In the genomic region with DNA sequence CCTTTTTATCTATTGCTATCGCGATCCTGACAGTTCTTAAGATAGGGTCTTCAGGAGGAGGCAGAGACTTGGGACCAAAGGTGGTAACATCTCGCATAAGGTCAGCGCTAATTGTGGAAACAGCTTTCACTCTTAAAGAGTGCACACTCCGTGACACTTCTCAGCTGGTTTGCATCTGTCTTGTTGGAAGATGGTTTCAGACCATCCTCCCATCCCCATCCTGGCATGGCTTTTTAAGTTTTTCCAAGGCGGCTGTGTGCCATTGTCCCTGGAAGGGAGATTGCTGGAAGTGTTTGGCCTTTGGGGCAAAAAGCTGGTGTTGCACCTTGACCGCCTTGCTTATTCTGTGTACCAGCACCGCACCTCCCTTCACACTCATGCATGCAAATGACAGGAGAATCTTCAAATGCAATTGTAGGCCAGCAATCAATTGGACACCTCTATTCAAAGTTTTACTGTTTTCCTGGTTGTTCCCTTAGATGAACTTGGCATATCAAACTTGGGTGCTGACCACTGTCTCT, we compare ENCODE assay signal across 8 cellular contexts. TPM values are rescaled to one million over a fixed set of nuclear protein-coding genes. Genes with fewer than 3 reads are reported as not detected.
A peak's percentile ranks its signal among the peaks of the same experiment; 100 is the strongest.
DNase-seq lines count a peak whose midpoint lies in the region; ATAC-seq and TF ChIP-seq lines count a peak whose summit lies in the region.
"Had no signal": no experiment of that assay in that cellular context is flagged by ENCODE, and none has a peak within 500 bp of the region (broad histone marks: within the 10 kb centered on the region; RNA-seq: fewer than 3 reads in every experiment).

No MANE protein-coding gene starts in this region.

- no peaks in the 10 kb centered on the region for H3K9me3 Mint-ChIP-seq in HFFc6
- H3K9me3 Mint-ChIP-seq in WTC11, result no peaks in the 10 kb centered on the region
- no peaks in the 10 kb centered on the region for H3K9me3 Mint-ChIP-seq in stimulated activated effector memory CD8-positive, alpha-beta T cell treated with anti-CD3 and anti-CD28 coated beads, Interleukin-12 subunit alpha, Interleukin-12 subunit beta, amount 100 ng/mL, for 72 hours

- no CpG with 5 or more reads among the region's 8 CpGs for WGBS in iPS DF 6.9 (ENCODE audit: insufficient coverage, insufficient read length)

- DNase-seq in HFFc6 (no peak), WTC11 (ENCODE audit: low spot score) (no peak), iPS DF 6.9 (ENCODE audit: low read depth, low spot score) (no peak), HUDEP-2 (lab: John Stamatoyannopoulos, UW; ENCODE audit: unreplicated experiment in 76 of 76) (no peak), NCI-H1092 (lab: John Stamatoyannopoulos, UW) (no peak)
- DNase-seq in stimulated activated effector memory CD8-positive, alpha-beta T cell treated with anti-CD3 and anti-CD28 coated beads, Interleukin-12 subunit alpha, Interleukin-12 subunit beta, amount 100 ng/mL, for 72 hours (ENCODE audit: low spot score in 2 of 2), result no peak
- DNase-seq: NCI-H1694 treated with DMSO at 0.1 percent for 48 hours had no signal

- H3K9me3 ChIP-seq in iPS DF 6.9 (ENCODE audit: control insufficient read depth, insufficient read depth, low read length), result no peaks in the 10 kb centered on the region

- no peak overlapping the region for H3K27ac ChIP-seq in iPS DF 6.9 (ENCODE audit: low read length)

- H3K36me3 Mint-ChIP-seq in HFFc6 (ENCODE audit: low read depth) (peaks cover 16% of the 10 kb centered on the region; the same call in 1 of the 2 replicates), WTC11 (no peaks in the 10 kb centered on the region)
- H3K36me3 Mint-ChIP-seq in stimulated activated effector memory CD8-positive, alpha-beta T cell treated with anti-CD3 and anti-CD28 coated beads, Interleukin-12 subunit alpha, Interleukin-12 subunit beta, amount 100 ng/mL, for 72 hours, result no peaks in the 10 kb centered on the region

- CTCF ChIA-PET in WTC11 (lab: Charles Lee), result interaction anchor here (0.7 to 4.7 kb wide), 14 partner anchors 11 to 315 kb away, joined by 3 to 51 read pairs (median 8); no protein-coding TSS in a partner anchor

- H3K4me3 Mint-ChIP-seq in HFFc6 (peak overlapping the region; percentile 90), WTC11 (peak overlapping the region; percentile 76)
- H3K4me3 Mint-ChIP-seq in stimulated activated effector memory CD8-positive, alpha-beta T cell treated with anti-CD3 and anti-CD28 coated beads, Interleukin-12 subunit alpha, Interleukin-12 subunit beta, amount 100 ng/mL, for 72 hours, result peak overlapping the region; percentile 81

- H3K27me3 ChIP-seq in iPS DF 6.9 (ENCODE audit: control insufficient read depth, insufficient read depth, low read length), result no peaks in the 10 kb centered on the region

- no peaks in the 10 kb centered on the region for H3K36me3 ChIP-seq in iPS DF 6.9 (ENCODE audit: control insufficient read depth, insufficient read depth, low read length)

- peak overlapping the region; percentile 86; the same call in 1 of the 2 replicates for H3K4me3 ChIP-seq in iPS DF 6.9 (ENCODE audit: low read length)

- POLR2A ChIA-PET in WTC11 (lab: Charles Lee), result interaction anchor here (0.6 to 1.1 kb wide), 3 partner anchors 27 to 62 kb away, joined by 3 to 5 read pairs (median 3); no protein-coding TSS in a partner anchor

- H3K27ac Mint-ChIP-seq in HFFc6, result peak overlapping the region; percentile 50
- no peak overlapping the region for H3K27ac Mint-ChIP-seq in WTC11
- no peak overlapping the region for H3K27ac Mint-ChIP-seq in stimulated activated effector memory CD8-positive, alpha-beta T cell treated with anti-CD3 and anti-CD28 coated beads, Interleukin-12 subunit alpha, Interleukin-12 subunit beta, amount 100 ng/mL, for 72 hours

- ATAC-seq in WTC11 (no peak), HG03378 (IDR thresholded peaks at IDR 0.05; ENCODE audit: unreplicated experiment) (no peak)
- no peak for ATAC-seq in stimulated activated effector memory CD8-positive, alpha-beta T cell treated with anti-CD3 and anti-CD28 coated beads, Interleukin-12 subunit alpha, Interleukin-12 subunit beta, amount 100 ng/mL, for 72 hours

- H3K4me1 Mint-ChIP-seq in HFFc6 (ENCODE audit: low read depth) (peaks cover 59% of the 10 kb centered on the region), WTC11 (peaks cover 56% of the 10 kb centered on the region)
- H3K4me1 Mint-ChIP-seq in stimulated activated effector memory CD8-positive, alpha-beta T cell treated with anti-CD3 and anti-CD28 coated beads, Interleukin-12 subunit alpha, Interleukin-12 subunit beta, amount 100 ng/mL, for 72 hours, result peaks cover 60% of the 10 kb centered on the region

- H3K27me3 Mint-ChIP-seq in HFFc6 (ENCODE audit: insufficient read depth) (no peaks in the 10 kb centered on the region; the same call in 1 of the 2 replicates), WTC11 (ENCODE audit: low read depth) (no peaks in the 10 kb centered on the region; the same call in 1 of the 2 replicates)

- peaks cover 4% of the 10 kb centered on the region; the same call in 1 of the 2 replicates for H3K4me1 ChIP-seq in iPS DF 6.9 (ENCODE audit: control insufficient read depth, insufficient read depth, low read length)

- TF ChIP-seq CTCF in HFFc6 (IDR thresholded peaks at IDR 0.05) (no peak), WTC11 (IDR thresholded peaks at IDR 0.05) (no peak)

TF ChIP-seq in WTC11, 78 proteins besides CTCF, POLR2A, EP300 and RAD21:
- TF ChIP-seq GRHL2 (CRISPR knock-in tag; IDR thresholded peaks at IDR 0.05; ENCODE audit: insufficient replicate concordance, severe bottlenecking), result no peak
TF ChIP-seq in WTC11: peak in this region for 0.

RNA-seq across cellular contexts. Expression of gene SOCS7, which starts 1.5 kb away (rescaled TPM):
- 10 to 100 TPM in 5 of 6 experiments, 1 to 10 TPM in 1; 9.7 to 13.8 (median 11.1) TPM for total RNA-seq in HFFc6 (2021; fragmentation: NEBNext Ultra II Directional; extraction: Animal tissue kit (Norgen Biotek cat#: 25700))
- total RNA-seq in WTC11 (2021), result 32.3 to 34.4 TPM (median 33.6 TPM) in 3 replicates

RNA-seq across cellular contexts. Expression of gene GPR179, which starts 9.4 kb away (rescaled TPM):
- not detected for total RNA-seq in HFFc6 (2021; fragmentation: NEBNext Ultra II Directional; extraction: Animal tissue kit (Norgen Biotek cat#: 25700))
- 0.09 to 0.46 TPM (median 0.46 TPM) in 3 replicates for total RNA-seq in WTC11 (2021)

RNA-seq across cellular contexts. Expression of gene MRPL45, which starts 56.2 kb away (rescaled TPM):
- total RNA-seq in HFFc6 (2021; fragmentation: NEBNext Ultra II Directional; extraction: Animal tissue kit (Norgen Biotek cat#: 25700)), result 10 to 100 TPM; 35.7 to 43.3 (median 42.1) TPM
- 60.3 to 63.3 TPM (median 61.1 TPM) in 3 replicates for total RNA-seq in WTC11 (2021)
